ENCODE assay signal across 17 cellular contexts in genomic region chr3:13628432-13628831, GRCh38.
DNase-seq lines count a peak whose midpoint lies in the region; ATAC-seq lines count a peak whose summit lies in the region.
"Had no signal": no experiment of that assay in that cellular context is flagged by ENCODE, and none has a peak within 500 bp of the region (broad histone marks: within the 10 kb centered on the region; RNA-seq: fewer than 3 reads in every experiment).

No MANE protein-coding gene starts in this region.

- H2BK12ac ChIP-seq in neuronal stem cell (ENCODE audit: low read length): no peak overlapping the region

- H3K27ac Mint-ChIP-seq in stimulated activated naive CD8-positive, alpha-beta T cell treated with anti-CD3 and anti-CD28 coated beads, Interleukin-15, amount 100 ng/mL, for 72 hours: no peak overlapping the region
- peak overlapping the region; percentile 87 for H3K27ac Mint-ChIP-seq in stimulated activated naive B cell treated with anti-CD40 and anti-IgM and Interleukin-4, amounts not matched to agents 10 μg/mL and 1 μg/mL and 100 μg/mL, for 72 hours
- H3K27ac Mint-ChIP-seq: B cell; CD4-positive, CD25-positive, alpha-beta regulatory T cell; CD8-positive, alpha-beta T cell had no signal

- no peaks in the 10 kb centered on the region for H3K36me3 ChIP-seq in neuronal stem cell (replicated peaks in 1 of 2; ENCODE audit: control insufficient read depth in 2 of 2, insufficient read depth in 2 of 2, low read length in 2 of 2)
- H3K36me3 ChIP-seq: BLaER1, HAP-1 had no signal

- H3K9me3 Mint-ChIP-seq in stimulated activated naive CD8-positive, alpha-beta T cell treated with anti-CD3 and anti-CD28 coated beads, Interleukin-15, amount 100 ng/mL, for 72 hours: no peaks in the 10 kb centered on the region
- H3K9me3 Mint-ChIP-seq in stimulated activated naive B cell treated with anti-CD40 and anti-IgM and Interleukin-4, amounts not matched to agents 10 μg/mL and 1 μg/mL and 100 μg/mL, for 72 hours: peaks cover 4% of the 10 kb centered on the region in 2 donors
- H3K9me3 Mint-ChIP-seq: CD8-positive, alpha-beta T cell had no signal

- no peaks in the 10 kb centered on the region for H3K9me3 ChIP-seq in neuronal stem cell (replicated peaks in 1 of 2; ENCODE audit: control insufficient read depth in 2 of 2, insufficient read depth in 1 of 2, low read depth in 1 of 2, low read length in 2 of 2)
- H3K9me3 ChIP-seq: BLaER1, Caco-2, HAP-1 had no signal

- H2AFZ ChIP-seq in neuronal stem cell (ENCODE audit: low read length): no peak overlapping the region

- no peak overlapping the region for H3K4ac ChIP-seq in neuronal stem cell (ENCODE audit: low read length)

- no CpG with 5 or more reads among the region's 10 CpGs for WGBS in neuronal stem cell (ENCODE audit: extremely low coverage in 2 of 2, insufficient read length in 2 of 2, insufficient replicate concordance in 1 of 2), 2 donors

- H3K4me3 ChIP-seq in neuronal stem cell (ENCODE audit: low read length in 2 of 2): no peak overlapping the region
- H3K4me3 ChIP-seq: BLaER1, HAP-1 had no signal

- H3K4me1 ChIP-seq in neuronal stem cell (ENCODE audit: control insufficient read depth in 2 of 2, insufficient read depth in 1 of 2, low read depth in 1 of 2, low read length in 2 of 2): peaks cover 0 to under 1% of the 10 kb centered on the region in 2 donors
- H3K4me1 ChIP-seq: BLaER1, HAP-1 had no signal

- no peak overlapping the region for H3K9ac ChIP-seq in neuronal stem cell (ENCODE audit: low read depth, low read length, poor library complexity)
- H3K9ac ChIP-seq: BLaER1 had no signal

- H3K27me3 ChIP-seq in neuronal stem cell (ENCODE audit: control insufficient read depth in 3 of 3, insufficient read depth in 3 of 3, low read depth in 1 of 3, low read length in 3 of 3): no peaks in the 10 kb centered on the region
- H3K27me3 ChIP-seq: BLaER1 had no signal

- H3K79me1 ChIP-seq in neuronal stem cell (ENCODE audit: low read depth, low read length): no peaks in the 10 kb centered on the region

- H3K23ac ChIP-seq in neuronal stem cell (ENCODE audit: low read depth, low read length, poor library complexity): no peak overlapping the region

- H3K14ac ChIP-seq in neuronal stem cell (ENCODE audit: low read length): no peak overlapping the region

- H2AK5ac ChIP-seq in neuronal stem cell (ENCODE audit: low read depth, low read length): peak overlapping the region; percentile 80

- no peak overlapping the region for H4K91ac ChIP-seq in neuronal stem cell (ENCODE audit: low read depth, low read length, poor library complexity)

- H2BK15ac ChIP-seq in neuronal stem cell (ENCODE audit: low read length): no peak overlapping the region

- DNase-seq in stimulated activated naive CD8-positive, alpha-beta T cell treated with anti-CD3 and anti-CD28 coated beads, Interleukin-15, amount 100 ng/mL, for 72 hours: no peak
- no peak for DNase-seq in stimulated activated naive CD8-positive, alpha-beta T cell treated with anti-CD3 and anti-CD28 coated beads, Interleukin-15, Interleukin-2, amounts not matched to agents 100 U/mL and 50 U/mL, for 24 hours
- no peak for DNase-seq in neuronal stem cell (ENCODE audit: low spot score)
- DNase-seq in stimulated activated naive B cell treated with anti-CD40 and anti-IgM and Interleukin-4, amounts not matched to agents 10 μg/mL and 1 μg/mL and 100 μg/mL, for 72 hours: no peak
- DNase-seq in hippocampal formation (lab: John Stamatoyannopoulos, UW): no peak
- DNase-seq in activated T-cell treated with anti-CD3 and anti-CD28 coated beads for 4 hours: no peak
- DNase-seq: Caco-2; CD4-positive, CD25-positive, alpha-beta regulatory T cell; CD8-positive, alpha-beta T cell; DMS153; DND-41; GOT3 had no signal

- no peak overlapping the region for H3K4me2 ChIP-seq in neuronal stem cell (ENCODE audit: insufficient read depth, low read length, poor library complexity, severe bottlenecking)
- H3K4me2 ChIP-seq: BLaER1 had no signal

- H2BK5ac ChIP-seq in neuronal stem cell (ENCODE audit: low read length): no peak overlapping the region

- H4K8ac ChIP-seq in neuronal stem cell (ENCODE audit: low read depth, low read length): no peak overlapping the region

- H3K27ac ChIP-seq in neuronal stem cell (replicated peaks; ENCODE audit: low read length): no peak overlapping the region
- H3K27ac ChIP-seq: 22Rv1, BLaER1, C4-2B had no signal

- peak; percentile 15 for ATAC-seq in stimulated activated naive CD8-positive, alpha-beta T cell treated with anti-CD3 and anti-CD28 coated beads, Interleukin-15, amount 100 ng/mL, for 72 hours
- no peak for ATAC-seq in stimulated activated naive CD8-positive, alpha-beta T cell treated with anti-CD3 and anti-CD28 coated beads, Interleukin-15, Interleukin-2, amounts not matched to agents 100 U/mL and 50 U/mL, for 24 hours
- no peak for ATAC-seq in stimulated activated naive B cell treated with anti-CD40 and anti-IgM and Interleukin-4, amounts not matched to agents 10 μg/mL and 1 μg/mL and 100 μg/mL, for 72 hours (replicated peaks)
- ATAC-seq: CD8-positive, alpha-beta T cell had no signal

- no peak overlapping the region for H3K4me3 Mint-ChIP-seq in stimulated activated naive CD8-positive, alpha-beta T cell treated with anti-CD3 and anti-CD28 coated beads, Interleukin-15, amount 100 ng/mL, for 72 hours
- no peak overlapping the region for H3K4me3 Mint-ChIP-seq in stimulated activated naive B cell treated with anti-CD40 and anti-IgM and Interleukin-4, amounts not matched to agents 10 μg/mL and 1 μg/mL and 100 μg/mL, for 72 hours
- H3K4me3 Mint-ChIP-seq: B cell; CD4-positive, CD25-positive, alpha-beta regulatory T cell; CD8-positive, alpha-beta T cell had no signal

- no peak overlapping the region for H2BK120ac ChIP-seq in neuronal stem cell (ENCODE audit: low read depth, low read length)

- H3K27me3 Mint-ChIP-seq in stimulated activated naive CD8-positive, alpha-beta T cell treated with anti-CD3 and anti-CD28 coated beads, Interleukin-15, amount 100 ng/mL, for 72 hours: no peaks in the 10 kb centered on the region
- H3K27me3 Mint-ChIP-seq in stimulated activated naive B cell treated with anti-CD40 and anti-IgM and Interleukin-4, amounts not matched to agents 10 μg/mL and 1 μg/mL and 100 μg/mL, for 72 hours: no peaks in the 10 kb centered on the region
- H3K27me3 Mint-ChIP-seq: B cell; CD4-positive, CD25-positive, alpha-beta regulatory T cell had no signal

- H3K36me3 Mint-ChIP-seq in stimulated activated naive B cell treated with anti-CD40 and anti-IgM and Interleukin-4, amounts not matched to agents 10 μg/mL and 1 μg/mL and 100 μg/mL, for 72 hours: peaks cover 0 to 12% of the 10 kb centered on the region in 2 donors
- H3K36me3 Mint-ChIP-seq: CD4-positive, CD25-positive, alpha-beta regulatory T cell had no signal

- peak overlapping the region; percentile 81 for H3K18ac ChIP-seq in neuronal stem cell (ENCODE audit: low read length)

- H3K4me1 Mint-ChIP-seq in stimulated activated naive CD8-positive, alpha-beta T cell treated with anti-CD3 and anti-CD28 coated beads, Interleukin-15, amount 100 ng/mL, for 72 hours: no peaks in the 10 kb centered on the region
- no peaks in the 10 kb centered on the region for H3K4me1 Mint-ChIP-seq in stimulated activated naive B cell treated with anti-CD40 and anti-IgM and Interleukin-4, amounts not matched to agents 10 μg/mL and 1 μg/mL and 100 μg/mL, for 72 hours
- H3K4me1 Mint-ChIP-seq: B cell; CD4-positive, CD25-positive, alpha-beta regulatory T cell had no signal
